1 cellular context compared by ENCODE assay signal in the genomic region with DNA sequence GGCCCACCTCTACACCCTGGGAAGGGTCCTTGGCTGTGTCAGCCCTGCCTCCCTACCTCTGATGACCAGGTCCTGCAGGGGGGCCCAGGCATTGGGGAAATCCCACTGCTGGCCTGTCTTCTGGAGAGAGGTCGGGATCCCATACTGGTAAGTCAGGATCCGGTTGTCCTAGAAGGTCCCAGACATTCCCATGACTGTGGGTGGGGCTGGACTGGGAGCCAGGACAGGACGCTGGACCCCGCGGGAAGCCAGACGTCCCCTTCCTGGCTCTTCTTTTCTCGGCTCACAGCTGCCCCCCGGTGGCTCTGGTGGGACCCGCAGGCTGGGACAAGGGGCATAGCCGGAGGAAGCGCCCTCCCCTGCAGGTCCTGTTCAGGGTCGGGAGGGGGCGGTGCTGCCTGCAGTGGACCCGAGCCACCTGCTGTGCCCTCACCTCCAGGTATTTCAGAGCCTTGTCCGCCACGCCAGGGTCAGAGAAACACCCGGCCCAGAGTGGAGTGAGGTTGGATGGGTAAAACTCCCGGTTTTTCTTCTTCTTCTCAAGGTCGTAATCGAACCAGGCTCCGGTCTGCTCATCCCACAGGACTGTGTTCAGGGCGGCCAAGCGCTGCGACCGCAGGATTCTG.
TF ChIP-seq lines count a peak whose summit lies in the region.

No MANE protein-coding gene starts in this region.

TF ChIP-seq in HepG2, 621 proteins besides CTCF, POLR2A, EP300 and RAD21 (continued from another document and continues in another):
- TF ChIP-seq FOXO1 (CRISPR knock-in tag; IDR thresholded peaks at IDR 0.05) (peak; percentile 66; the same call in 1 of the 2 replicates), ZNF333 (CRISPR knock-in tag; IDR thresholded peaks at IDR 0.05; ENCODE audit: borderline replicate concordance) (no peak), FLYWCH1 (CRISPR knock-in tag; IDR thresholded peaks at IDR 0.05) (no peak), ZNF616 (CRISPR knock-in tag; IDR thresholded peaks at IDR 0.05; ENCODE audit: low read depth) (no peak), ZFP36 (IDR thresholded peaks at IDR 0.05; ENCODE audit: borderline replicate concordance, low read depth, low read length, partially characterized antibody) (no peak), ZNF747 (CRISPR knock-in tag; IDR thresholded peaks at IDR 0.05; ENCODE audit: borderline replicate concordance) (no peak), SIN3A (IDR thresholded peaks at IDR 0.05; ENCODE audit: borderline replicate concordance, low read depth, low read length) (no peak), HNF4A (CRISPR knock-in tag; IDR thresholded peaks at IDR 0.05) (peak; percentile 45), MBNL3 (CRISPR knock-in tag; conservative IDR thresholded peaks at IDR 0.05) (no peak), ZNF292 (CRISPR knock-in tag; IDR thresholded peaks at IDR 0.05; ENCODE audit: borderline replicate concordance, low read depth) (no peak), NFYC (CRISPR knock-in tag; IDR thresholded peaks at IDR 0.05) (no peak), EZH2 (conservative IDR thresholded peaks at IDR 0.05; ENCODE audit: low read depth, low read length) (no peak), LCORL (IDR thresholded peaks at IDR 0.05) (no peak), LCORL (CRISPR knock-in tag; IDR thresholded peaks at IDR 0.05) (0 out of 2 replicates have a peak, but pooled peaks have one; percentile 38), ZNF768 (CRISPR knock-in tag; IDR thresholded peaks at IDR 0.05) (peak; percentile 32; the same call in 1 of the 2 replicates), ZNF776 (CRISPR knock-in tag; IDR thresholded peaks at IDR 0.05) (no peak), POLR2AphosphoS2 (IDR thresholded peaks at IDR 0.05; ENCODE audit: low read depth, low read length) (no peak), ZNF264 (CRISPR knock-in tag; IDR thresholded peaks at IDR 0.05) (no peak), ZNF766 (CRISPR knock-in tag; IDR thresholded peaks at IDR 0.05; ENCODE audit: borderline replicate concordance) (no peak), CBX1 (IDR thresholded peaks at IDR 0.05; ENCODE audit: low read depth) (peak; percentile 19), SAFB2 (CRISPR knock-in tag; IDR thresholded peaks at IDR 0.05; ENCODE audit: borderline replicate concordance, low read depth) (no peak), IRX3 (CRISPR knock-in tag; IDR thresholded peaks at IDR 0.05; ENCODE audit: borderline replicate concordance, low read depth) (no peak), HDAC6 (IDR thresholded peaks at IDR 0.05; ENCODE audit: low read depth, low read length) (no peak), ZNF10 (CRISPR knock-in tag; IDR thresholded peaks at IDR 0.05; ENCODE audit: borderline replicate concordance, low read depth) (no peak)
- TF ChIP-seq, protein P1, sequence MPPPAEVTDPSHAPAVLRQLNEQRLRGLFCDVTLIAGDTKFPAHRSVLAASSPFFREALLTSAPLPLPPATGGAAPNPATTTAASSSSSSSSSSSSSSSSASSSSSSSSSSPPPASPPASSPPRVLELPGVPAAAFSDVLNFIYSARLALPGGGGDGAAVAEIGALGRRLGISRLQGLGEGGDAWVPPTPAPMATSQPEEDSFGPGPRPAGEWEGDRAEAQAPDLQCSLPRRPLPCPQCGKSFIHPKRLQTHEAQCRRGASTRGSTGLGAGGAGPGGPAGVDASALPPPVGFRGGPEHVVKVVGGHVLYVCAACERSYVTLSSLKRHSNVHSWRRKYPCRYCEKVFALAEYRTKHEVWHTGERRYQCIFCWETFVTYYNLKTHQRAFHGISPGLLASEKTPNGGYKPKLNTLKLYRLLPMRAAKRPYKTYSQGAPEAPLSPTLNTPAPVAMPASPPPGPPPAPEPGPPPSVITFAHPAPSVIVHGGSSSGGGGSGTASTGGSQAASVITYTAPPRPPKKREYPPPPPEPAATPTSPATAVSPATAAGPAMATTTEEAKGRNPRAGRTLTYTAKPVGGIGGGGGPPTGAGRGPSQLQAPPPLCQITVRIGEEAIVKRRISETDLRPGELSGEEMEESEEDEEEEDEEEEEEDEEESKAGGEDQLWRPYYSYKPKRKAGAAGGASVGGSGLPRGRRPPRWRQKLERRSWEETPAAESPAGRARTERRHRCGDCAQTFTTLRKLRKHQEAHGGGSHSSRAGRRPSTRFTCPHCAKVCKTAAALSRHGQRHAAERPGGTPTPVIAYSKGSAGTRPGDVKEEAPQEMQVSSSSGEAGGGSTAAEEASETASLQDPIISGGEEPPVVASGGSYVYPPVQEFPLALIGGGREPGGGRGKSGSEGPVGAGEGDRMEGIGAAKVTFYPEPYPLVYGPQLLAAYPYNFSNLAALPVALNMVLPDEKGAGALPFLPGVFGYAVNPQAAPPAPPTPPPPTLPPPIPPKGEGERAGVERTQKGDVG (CRISPR knock-in tag; IDR thresholded peaks at IDR 0.05; ENCODE audit: borderline replicate concordance), result no peak
- TF ChIP-seq, protein P2, sequence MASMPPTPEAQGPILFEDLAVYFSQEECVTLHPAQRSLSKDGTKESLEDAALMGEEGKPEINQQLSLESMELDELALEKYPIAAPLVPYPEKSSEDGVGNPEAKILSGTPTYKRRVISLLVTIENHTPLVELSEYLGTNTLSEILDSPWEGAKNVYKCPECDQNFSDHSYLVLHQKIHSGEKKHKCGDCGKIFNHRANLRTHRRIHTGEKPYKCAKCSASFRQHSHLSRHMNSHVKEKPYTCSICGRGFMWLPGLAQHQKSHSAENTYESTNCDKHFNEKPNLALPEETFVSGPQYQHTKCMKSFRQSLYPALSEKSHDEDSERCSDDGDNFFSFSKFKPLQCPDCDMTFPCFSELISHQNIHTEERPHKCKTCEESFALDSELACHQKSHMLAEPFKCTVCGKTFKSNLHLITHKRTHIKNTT (CRISPR knock-in tag; IDR thresholded peaks at IDR 0.05), result no peak
- TF ChIP-seq, protein P3, sequence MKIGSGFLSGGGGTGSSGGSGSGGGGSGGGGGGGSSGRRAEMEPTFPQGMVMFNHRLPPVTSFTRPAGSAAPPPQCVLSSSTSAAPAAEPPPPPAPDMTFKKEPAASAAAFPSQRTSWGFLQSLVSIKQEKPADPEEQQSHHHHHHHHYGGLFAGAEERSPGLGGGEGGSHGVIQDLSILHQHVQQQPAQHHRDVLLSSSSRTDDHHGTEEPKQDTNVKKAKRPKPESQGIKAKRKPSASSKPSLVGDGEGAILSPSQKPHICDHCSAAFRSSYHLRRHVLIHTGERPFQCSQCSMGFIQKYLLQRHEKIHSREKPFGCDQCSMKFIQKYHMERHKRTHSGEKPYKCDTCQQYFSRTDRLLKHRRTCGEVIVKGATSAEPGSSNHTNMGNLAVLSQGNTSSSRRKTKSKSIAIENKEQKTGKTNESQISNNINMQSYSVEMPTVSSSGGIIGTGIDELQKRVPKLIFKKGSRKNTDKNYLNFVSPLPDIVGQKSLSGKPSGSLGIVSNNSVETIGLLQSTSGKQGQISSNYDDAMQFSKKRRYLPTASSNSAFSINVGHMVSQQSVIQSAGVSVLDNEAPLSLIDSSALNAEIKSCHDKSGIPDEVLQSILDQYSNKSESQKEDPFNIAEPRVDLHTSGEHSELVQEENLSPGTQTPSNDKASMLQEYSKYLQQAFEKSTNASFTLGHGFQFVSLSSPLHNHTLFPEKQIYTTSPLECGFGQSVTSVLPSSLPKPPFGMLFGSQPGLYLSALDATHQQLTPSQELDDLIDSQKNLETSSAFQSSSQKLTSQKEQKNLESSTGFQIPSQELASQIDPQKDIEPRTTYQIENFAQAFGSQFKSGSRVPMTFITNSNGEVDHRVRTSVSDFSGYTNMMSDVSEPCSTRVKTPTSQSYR (CRISPR knock-in tag; IDR thresholded peaks at IDR 0.05; ENCODE audit: borderline replicate concordance), result no peak
- TF ChIP-seq, protein P4, sequence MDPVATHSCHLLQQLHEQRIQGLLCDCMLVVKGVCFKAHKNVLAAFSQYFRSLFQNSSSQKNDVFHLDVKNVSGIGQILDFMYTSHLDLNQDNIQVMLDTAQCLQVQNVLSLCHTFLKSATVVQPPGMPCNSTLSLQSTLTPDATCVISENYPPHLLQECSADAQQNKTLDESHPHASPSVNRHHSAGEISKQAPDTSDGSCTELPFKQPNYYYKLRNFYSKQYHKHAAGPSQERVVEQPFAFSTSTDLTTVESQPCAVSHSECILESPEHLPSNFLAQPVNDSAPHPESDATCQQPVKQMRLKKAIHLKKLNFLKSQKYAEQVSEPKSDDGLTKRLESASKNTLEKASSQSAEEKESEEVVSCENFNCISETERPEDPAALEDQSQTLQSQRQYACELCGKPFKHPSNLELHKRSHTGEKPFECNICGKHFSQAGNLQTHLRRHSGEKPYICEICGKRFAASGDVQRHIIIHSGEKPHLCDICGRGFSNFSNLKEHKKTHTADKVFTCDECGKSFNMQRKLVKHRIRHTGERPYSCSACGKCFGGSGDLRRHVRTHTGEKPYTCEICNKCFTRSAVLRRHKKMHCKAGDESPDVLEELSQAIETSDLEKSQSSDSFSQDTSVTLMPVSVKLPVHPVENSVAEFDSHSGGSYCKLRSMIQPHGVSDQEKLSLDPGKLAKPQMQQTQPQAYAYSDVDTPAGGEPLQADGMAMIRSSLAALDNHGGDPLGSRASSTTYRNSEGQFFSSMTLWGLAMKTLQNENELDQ (CRISPR knock-in tag; IDR thresholded peaks at IDR 0.05; ENCODE audit: borderline replicate concordance), result no peak
- TF ChIP-seq, protein P5, sequence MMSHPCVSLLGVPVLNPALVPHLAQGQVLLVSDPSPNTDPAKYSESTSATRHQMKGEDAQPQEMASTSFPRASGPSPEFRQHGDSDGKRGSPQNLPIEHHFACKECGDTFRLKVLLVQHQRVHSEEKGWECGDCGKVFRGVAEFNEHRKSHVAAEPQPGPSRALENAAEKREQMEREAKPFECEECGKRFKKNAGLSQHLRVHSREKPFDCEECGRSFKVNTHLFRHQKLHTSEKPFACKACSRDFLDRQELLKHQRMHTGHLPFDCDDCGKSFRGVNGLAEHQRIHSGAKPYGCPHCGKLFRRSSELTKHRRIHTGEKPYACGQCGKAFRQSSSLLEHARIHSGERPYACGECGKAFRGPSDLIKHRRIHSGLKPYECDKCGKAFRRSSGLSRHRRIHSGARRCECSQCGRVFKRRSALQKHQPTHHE (CRISPR knock-in tag; IDR thresholded peaks at IDR 0.05; ENCODE audit: borderline replicate concordance), result no peak
- TF ChIP-seq, protein P6, sequence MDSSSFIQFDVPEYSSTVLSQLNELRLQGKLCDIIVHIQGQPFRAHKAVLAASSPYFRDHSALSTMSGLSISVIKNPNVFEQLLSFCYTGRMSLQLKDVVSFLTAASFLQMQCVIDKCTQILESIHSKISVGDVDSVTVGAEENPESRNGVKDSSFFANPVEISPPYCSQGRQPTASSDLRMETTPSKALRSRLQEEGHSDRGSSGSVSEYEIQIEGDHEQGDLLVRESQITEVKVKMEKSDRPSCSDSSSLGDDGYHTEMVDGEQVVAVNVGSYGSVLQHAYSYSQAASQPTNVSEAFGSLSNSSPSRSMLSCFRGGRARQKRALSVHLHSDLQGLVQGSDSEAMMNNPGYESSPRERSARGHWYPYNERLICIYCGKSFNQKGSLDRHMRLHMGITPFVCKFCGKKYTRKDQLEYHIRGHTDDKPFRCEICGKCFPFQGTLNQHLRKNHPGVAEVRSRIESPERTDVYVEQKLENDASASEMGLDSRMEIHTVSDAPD (CRISPR knock-in tag; IDR thresholded peaks at IDR 0.05), result no peak
- TF ChIP-seq, protein P7, sequence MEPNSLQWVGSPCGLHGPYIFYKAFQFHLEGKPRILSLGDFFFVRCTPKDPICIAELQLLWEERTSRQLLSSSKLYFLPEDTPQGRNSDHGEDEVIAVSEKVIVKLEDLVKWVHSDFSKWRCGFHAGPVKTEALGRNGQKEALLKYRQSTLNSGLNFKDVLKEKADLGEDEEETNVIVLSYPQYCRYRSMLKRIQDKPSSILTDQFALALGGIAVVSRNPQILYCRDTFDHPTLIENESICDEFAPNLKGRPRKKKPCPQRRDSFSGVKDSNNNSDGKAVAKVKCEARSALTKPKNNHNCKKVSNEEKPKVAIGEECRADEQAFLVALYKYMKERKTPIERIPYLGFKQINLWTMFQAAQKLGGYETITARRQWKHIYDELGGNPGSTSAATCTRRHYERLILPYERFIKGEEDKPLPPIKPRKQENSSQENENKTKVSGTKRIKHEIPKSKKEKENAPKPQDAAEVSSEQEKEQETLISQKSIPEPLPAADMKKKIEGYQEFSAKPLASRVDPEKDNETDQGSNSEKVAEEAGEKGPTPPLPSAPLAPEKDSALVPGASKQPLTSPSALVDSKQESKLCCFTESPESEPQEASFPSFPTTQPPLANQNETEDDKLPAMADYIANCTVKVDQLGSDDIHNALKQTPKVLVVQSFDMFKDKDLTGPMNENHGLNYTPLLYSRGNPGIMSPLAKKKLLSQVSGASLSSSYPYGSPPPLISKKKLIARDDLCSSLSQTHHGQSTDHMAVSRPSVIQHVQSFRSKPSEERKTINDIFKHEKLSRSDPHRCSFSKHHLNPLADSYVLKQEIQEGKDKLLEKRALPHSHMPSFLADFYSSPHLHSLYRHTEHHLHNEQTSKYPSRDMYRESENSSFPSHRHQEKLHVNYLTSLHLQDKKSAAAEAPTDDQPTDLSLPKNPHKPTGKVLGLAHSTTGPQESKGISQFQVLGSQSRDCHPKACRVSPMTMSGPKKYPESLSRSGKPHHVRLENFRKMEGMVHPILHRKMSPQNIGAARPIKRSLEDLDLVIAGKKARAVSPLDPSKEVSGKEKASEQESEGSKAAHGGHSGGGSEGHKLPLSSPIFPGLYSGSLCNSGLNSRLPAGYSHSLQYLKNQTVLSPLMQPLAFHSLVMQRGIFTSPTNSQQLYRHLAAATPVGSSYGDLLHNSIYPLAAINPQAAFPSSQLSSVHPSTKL (CRISPR knock-in tag; IDR thresholded peaks at IDR 0.05), result peak; percentile 34; the same call in 1 of the 2 replicates
